24 cellular contexts compared by ENCODE assay signal in the genomic region with DNA sequence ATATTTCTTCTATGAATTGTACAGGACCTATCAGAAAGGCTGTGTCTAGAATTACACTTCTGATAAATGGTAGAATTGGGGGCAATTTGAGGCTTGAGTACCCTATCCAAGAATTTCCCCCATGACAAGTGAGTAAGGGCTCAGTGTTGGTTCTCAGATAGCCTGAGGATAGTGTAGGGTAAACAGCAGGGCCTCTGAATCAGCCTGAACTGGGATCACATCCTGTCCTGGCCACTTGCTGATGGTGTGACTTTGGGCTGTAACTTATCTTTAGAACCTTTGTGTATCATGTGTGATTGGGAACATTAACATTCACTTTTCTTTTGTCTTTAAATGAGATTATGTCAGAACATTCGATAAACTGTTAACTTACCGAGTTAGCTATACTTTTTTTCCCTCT.
"Had no signal": no experiment of that assay in that cellular context is flagged by ENCODE, and none has a peak within 500 bp of the region (broad histone marks: within the 10 kb centered on the region; RNA-seq: fewer than 3 reads in every experiment).

No MANE protein-coding gene starts in this region.

- H3K27ac ChIP-seq: cardiac muscle cell, coronary artery, dorsolateral prefrontal cortex, heart left ventricle, left lung, lower lobe of right lung, stomach, thyroid gland, upper lobe of left lung, WERI-Rb-1 had no signal

- H3K27me3 ChIP-seq: heart left ventricle, left lung, thyroid gland, upper lobe of left lung had no signal

- H3K4me1 ChIP-seq: heart left ventricle, left lung, lower lobe of right lung, stomach, thyroid gland, upper lobe of left lung had no signal

- H3K36me3 ChIP-seq: cardiac muscle cell, heart left ventricle, left lung, lower lobe of right lung, stomach, thyroid gland, upper lobe of left lung, WERI-Rb-1 had no signal

- H3K9me3 ChIP-seq: heart left ventricle, left lung, lower lobe of right lung, mucosa of descending colon, stomach, thyroid gland, upper lobe of left lung had no signal

- DNase-seq: activated CD4-positive, alpha-beta T cell treated with anti-CD3 and anti-CD28 coated beads for 48 hours; activated CD4-positive, alpha-beta T cell treated with anti-CD3 and anti-CD28 coated beads, Interleukin-2, amount 50 U/mL, for 48 hours; activated CD8-positive, alpha-beta memory T cell treated with anti-CD3 and anti-CD28 coated beads for 24 hours; activated gamma-delta T cell treated with Interleukin-2 at 50 U/mL for 16 hours; activated T-cell treated with anti-CD3 and anti-CD28 coated beads, Interleukin-2, amount 50 U/mL, for 1 hour; dorsolateral prefrontal cortex; effector memory CD4-positive, alpha-beta T cell; foreskin fibroblast; heart left ventricle; hypothalamus; kidney glomerular epithelial cell; left lung; lower lobe of right lung; mucosa of descending colon; right cardiac atrium; stimulated activated CD4-positive, alpha-beta T cell treated with anti-CD3 and anti-CD28 coated beads, Interleukin-15, amount 100 ng/mL, for 24 hours; stimulated activated CD4-positive, alpha-beta T cell treated with anti-CD3 and anti-CD28 coated beads, Interleukin-2, amount 100 ng/mL, for 24 hours; stimulated activated naive B cell treated with anti-CD40 and anti-IgM and Interleukin-4, amounts not matched to agents 10 μg/mL and 1 μg/mL and 100 μg/mL, for 72 hours; stomach; thyroid gland; upper lobe of left lung; WERI-Rb-1 had no signal

- H3K4me3 ChIP-seq: cardiac muscle cell, coronary artery, dorsolateral prefrontal cortex, heart left ventricle, left lung, lower lobe of right lung, mucosa of descending colon, stomach, thyroid gland, upper lobe of left lung had no signal
